ENCODE assay signal across 9 cellular contexts in genomic region chr12:11170810-11171144, GRCh38. TPM values are rescaled to one million over a fixed set of nuclear protein-coding genes. Genes with fewer than 3 reads are reported as not detected.
DNase-seq lines count a peak whose midpoint lies in the region; ATAC-seq and TF ChIP-seq lines count a peak whose summit lies in the region.
"Had no signal": no experiment of that assay in that cellular context is flagged by ENCODE, and none has a peak within 500 bp of the region (broad histone marks: within the 10 kb centered on the region; RNA-seq: fewer than 3 reads in every experiment).

No MANE protein-coding gene starts in this region.

- intact Hi-C loops in lower leg skin (cut with DNase I; ENCODE audit: low total_unique reads): no loop called here

- WGBS in lower leg skin, 2 donors: 1% methylated on average over 4 of the region's 4 CpGs
- 1 to 2% methylated on average over 4 of the region's 4 CpGs for WGBS in tibial nerve, 2 donors

- peak overlapping the region; percentile 79 to 98 (median 98) for H3K27ac ChIP-seq in tibial nerve

- no peaks in the 10 kb centered on the region for H3K9me3 Mint-ChIP-seq in activated T-cell treated with anti-CD3 and anti-CD28 coated beads, Interleukin-2, amount 50 U/mL, for 4 hours

- H3K36me3 ChIP-seq in tibial nerve: peaks cover 0 to 10% (median 0%) of the 10 kb centered on the region in 3 donors

- in situ Hi-C loops in astrocyte of the cerebellum (cut with HindIII; ENCODE audit: low sequenced_read_pairs): no loop called here

- H3K27me3 Mint-ChIP-seq in activated T-cell treated with anti-CD3 and anti-CD28 coated beads, Interleukin-2, amount 50 U/mL, for 4 hours (ENCODE audit: low read depth): no peaks in the 10 kb centered on the region

- peak overlapping the region; percentile 95 for H3K4me3 Mint-ChIP-seq in activated T-cell treated with anti-CD3 and anti-CD28 coated beads, Interleukin-2, amount 50 U/mL, for 4 hours

- H3K27me3 ChIP-seq in tibial nerve: no peaks in the 10 kb centered on the region

- TF ChIP-seq CTCF in astrocyte of the cerebellum (IDR thresholded peaks at IDR 0.05; ENCODE audit: low read depth, low read length, missing control alignments) (no peak), lower leg skin (IDR thresholded peaks at IDR 0.05) (no peak), tibial nerve (IDR thresholded peaks at IDR 0.05) (no peak)

- TF ChIP-seq EP300 in tibial nerve (IDR thresholded peaks at IDR 0.05): no peak

- peak overlapping the region; percentile 58 for H3K4me3 ChIP-seq in astrocyte of the cerebellum (ENCODE audit: low read depth, low read length)
- H3K4me3 ChIP-seq in lower leg skin (ENCODE audit: low read depth, poor library complexity, severe bottlenecking): peak overlapping the region; percentile 52
- H3K4me3 ChIP-seq in tibial nerve: peak overlapping the region; percentile 66 to 93 (median 80)

- H3K4me1 Mint-ChIP-seq in activated T-cell treated with anti-CD3 and anti-CD28 coated beads, Interleukin-2, amount 50 U/mL, for 4 hours (ENCODE audit: low read depth): peaks cover 58% of the 10 kb centered on the region

- no peak for ATAC-seq in activated T-cell treated with anti-CD3 and anti-CD28 coated beads, Interleukin-2, amount 50 U/mL, for 4 hours
- no peak for ATAC-seq in activated CD4-positive, CD25-positive, alpha-beta regulatory T cell treated with anti-CD3 and anti-CD28 coated beads, Interleukin-2, amount 50 U/mL, for 24 hours
- no peak for ATAC-seq in GM18517 (IDR thresholded peaks at IDR 0.05; ENCODE audit: unreplicated experiment)
- ATAC-seq in GM21737 (IDR thresholded peaks at IDR 0.05; ENCODE audit: unreplicated experiment): no peak

- no peaks in the 10 kb centered on the region for H3K9me3 ChIP-seq in tibial nerve

- H3K4me1 ChIP-seq in tibial nerve: peaks cover 0 to 58% (median 22%) of the 10 kb centered on the region in 4 donors

- DNase-seq in activated T-cell treated with anti-CD3 and anti-CD28 coated beads, Interleukin-2, amount 50 U/mL, for 4 hours: no peak
- DNase-seq in activated T-cell treated with anti-CD3 and anti-CD28 coated beads, Interleukin-2, amount 50 U/mL, for 48 hours: no peak
- DNase-seq in astrocyte of the cerebellum (ENCODE audit: low read depth) (no peak), lower leg skin (ENCODE audit: low spot score in 2 of 2) (no peak), tibial nerve (ENCODE audit: low spot score in 2 of 2) (no peak)

- TF ChIP-seq POLR2A in lower leg skin (IDR thresholded peaks at IDR 0.05) (no peak), tibial nerve (IDR thresholded peaks at IDR 0.05) (no peak)

- peaks cover 46% of the 10 kb centered on the region for H3K36me3 Mint-ChIP-seq in activated T-cell treated with anti-CD3 and anti-CD28 coated beads, Interleukin-2, amount 50 U/mL, for 4 hours (ENCODE audit: insufficient read depth)

RNA-seq across cellular contexts. Expression of gene SMIM10L1, which starts 0.2 kb away (rescaled TPM):
- total RNA-seq in activated T-cell treated with anti-CD3 and anti-CD28 coated beads, Interleukin-2, amount 50 U/mL, for 4 hours: 10 to 100 TPM; 12.4 to 14.9 (median 13.3) TPM
- total RNA-seq in lower leg skin: 1 to 10 TPM; 1.9 to 3.5 (median 2.9) TPM
- total RNA-seq in tibial nerve: 1 to 10 TPM; 7.5 to 9.6 (median 8.1) TPM

RNA-seq across cellular contexts. Expression of gene TAS2R42, which starts 16.0 kb away (rescaled TPM):
- total RNA-seq in activated T-cell treated with anti-CD3 and anti-CD28 coated beads, Interleukin-2, amount 50 U/mL, for 4 hours: not detected
- total RNA-seq in lower leg skin (not detected), tibial nerve (not detected)
- total RNA-seq: LHCN-M2 had no signal

RNA-seq across cellular contexts. Expression of gene TAS2R30, which starts 36.3 kb away (rescaled TPM):
- 1 to 10 TPM in 1 of 3 donors, under 1 TPM in 2; 0.53 to 1.1 (median 0.78) TPM for total RNA-seq in activated T-cell treated with anti-CD3 and anti-CD28 coated beads, Interleukin-2, amount 50 U/mL, for 4 hours
- 1 to 10 TPM; 1.8 to 3.2 (median 2.2) TPM for total RNA-seq in lower leg skin
- total RNA-seq in tibial nerve: 1 to 10 TPM; 4.9 to 9.0 (median 6.3) TPM
